ENCODE assay signal across 13 cellular contexts in the genomic region with DNA sequence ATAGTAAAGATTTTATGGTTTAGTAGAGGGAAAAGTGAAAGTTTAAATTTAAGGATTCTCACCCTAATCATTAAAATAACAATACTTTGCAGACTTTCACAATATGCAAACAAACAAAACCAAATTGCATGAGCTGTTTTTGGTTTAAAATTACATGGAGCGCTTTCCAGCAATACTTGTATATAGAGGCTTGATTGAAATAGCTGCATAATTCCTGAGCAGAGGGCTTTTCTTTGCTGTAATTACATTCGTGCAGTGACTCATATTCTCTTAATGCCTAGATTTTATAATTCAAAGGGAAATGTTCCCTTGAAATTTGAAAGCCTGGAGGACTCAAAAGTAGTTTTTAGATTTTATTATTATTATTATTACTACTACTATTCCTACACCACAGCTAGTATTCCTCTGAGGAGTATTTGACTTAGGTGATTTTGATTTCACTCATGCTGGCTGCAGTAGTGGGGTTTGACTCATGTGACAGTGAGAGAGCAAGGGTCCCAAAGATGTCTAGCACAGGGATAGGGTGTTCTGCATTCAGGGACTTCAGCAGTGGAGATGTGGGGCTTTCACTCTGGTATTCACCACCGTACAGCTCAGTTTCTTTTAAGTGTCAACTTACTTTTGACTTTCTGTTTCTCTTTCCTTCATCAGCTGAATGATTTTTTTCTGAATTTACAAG.
DNase-seq lines count a peak whose midpoint lies in the region; ATAC-seq and TF ChIP-seq lines count a peak whose summit lies in the region.
"Had no signal": no experiment of that assay in that cellular context is flagged by ENCODE, and none has a peak within 500 bp of the region (broad histone marks: within the 10 kb centered on the region; RNA-seq: fewer than 3 reads in every experiment).

No MANE protein-coding gene starts in this region.

- no peak overlapping the region for H3K27ac ChIP-seq in right lobe of liver
- no peak overlapping the region for H3K27ac ChIP-seq in A673 (ENCODE audit: low read depth, low read length, poor library complexity, severe bottlenecking)
- H3K27ac ChIP-seq: VCaP had no signal

- no peak for TF ChIP-seq POLR2A in right lobe of liver (IDR thresholded peaks at IDR 0.05)

- H3K36me3 ChIP-seq in right lobe of liver, result no peaks in the 10 kb centered on the region
- H3K36me3 ChIP-seq in A673 (ENCODE audit: insufficient read depth, low read length, poor library complexity, severe bottlenecking), result no peaks in the 10 kb centered on the region

- H3K27ac Mint-ChIP-seq in activated T-cell treated with anti-CD3 and anti-CD28 coated beads, Interleukin-2, amount 50 U/mL, for 24 hours, result no peak overlapping the region
- H3K27ac Mint-ChIP-seq: activated naive CD8-positive, alpha-beta T cell; CD14-positive monocyte; stimulated activated effector memory CD8-positive, alpha-beta T cell treated with anti-CD3 and anti-CD28 coated beads, Interleukin-12 subunit alpha, Interleukin-12 subunit beta, amount 100 ng/mL, for 72 hours had no signal

- H3K4me3 ChIP-seq in right lobe of liver (no peak overlapping the region), A673 (ENCODE audit: low read depth, low read length, poor library complexity, severe bottlenecking) (no peak overlapping the region)

- peak; percentile 80 for ATAC-seq in GM19438 (IDR thresholded peaks at IDR 0.05; ENCODE audit: low read depth, unreplicated experiment)
- peak; percentile 91 for ATAC-seq in HG02798 (IDR thresholded peaks at IDR 0.05; ENCODE audit: poor library complexity, unreplicated experiment)
- ATAC-seq in HG03558 (IDR thresholded peaks at IDR 0.05; ENCODE audit: extremely low read depth, unreplicated experiment), result peak; percentile 63
- ATAC-seq in right lobe of liver, result no peak
- ATAC-seq in sciatic nerve, result no peak
- ATAC-seq: stimulated activated effector memory CD8-positive, alpha-beta T cell treated with anti-CD3 and anti-CD28 coated beads, Interleukin-12 subunit alpha, Interleukin-12 subunit beta, amount 100 ng/mL, for 72 hours had no signal

- POLR2A ChIA-PET in A673 (lab: Charles Lee; ENCODE audit: low non-redundant PET), result interaction anchor here (0.6 kb wide), 1 partner anchor 303 kb away, joined by 10 read pairs; no protein-coding TSS in a partner anchor

- intact Hi-C loops in right lobe of liver (cut with DNase I), result no loop called here
- intact Hi-C loops in sciatic nerve (cut with DNase I), result no loop called here
- intact Hi-C loops in A673 (cut with micrococcal nuclease; ENCODE audit: unreplicated experiment), result no loop called here

- DNase-seq in GM13977 (ENCODE audit: low spot score) (peak; percentile 9), right lobe of liver (no peak), sciatic nerve (ENCODE audit: low spot score) (no peak), A673 (ENCODE audit: low spot score) (no peak)
- DNase-seq in activated T-cell treated with anti-CD3 and anti-CD28 coated beads, Interleukin-2, amount 50 U/mL, for 24 hours, result no peak
- DNase-seq: MV-4-11 had no signal

- WGBS in right lobe of liver (ENCODE audit: insufficient coverage, low coverage, low lambda C conversion rate, missing lambda C conversion rate), result 48% methylated on average over 3 of the region's 3 CpGs

- CTCF ChIA-PET in A673 (lab: Charles Lee), result no interaction called here

- H3K9me3 ChIP-seq in right lobe of liver, result no peaks in the 10 kb centered on the region
- no peaks in the 10 kb centered on the region for H3K9me3 ChIP-seq in A673 (ENCODE audit: low read depth, low read length, poor library complexity, severe bottlenecking)

- H3K4me1 ChIP-seq in right lobe of liver (no peaks in the 10 kb centered on the region), A673 (ENCODE audit: insufficient read depth, low read length, poor library complexity, severe bottlenecking) (no peaks in the 10 kb centered on the region)

- no peaks in the 10 kb centered on the region for H3K9me3 Mint-ChIP-seq in activated T-cell treated with anti-CD3 and anti-CD28 coated beads, Interleukin-2, amount 50 U/mL, for 24 hours

- H3K27me3 ChIP-seq in right lobe of liver, result no peaks in the 10 kb centered on the region
- no peaks in the 10 kb centered on the region for H3K27me3 ChIP-seq in A673 (replicated peaks; ENCODE audit: insufficient read depth, low read depth, low read length, poor library complexity)

- no TSS peak for BruUV-seq in A673 (replicated peaks; lab: Mats Ljungman, UMichigan)

- H3K4me1 Mint-ChIP-seq in activated T-cell treated with anti-CD3 and anti-CD28 coated beads, Interleukin-2, amount 50 U/mL, for 24 hours (ENCODE audit: low read depth), result no peaks in the 10 kb centered on the region
- H3K4me1 Mint-ChIP-seq: CD14-positive monocyte; stimulated activated effector memory CD8-positive, alpha-beta T cell treated with anti-CD3 and anti-CD28 coated beads, Interleukin-12 subunit alpha, Interleukin-12 subunit beta, amount 100 ng/mL, for 72 hours had no signal

- no peaks in the 10 kb centered on the region for H3K27me3 Mint-ChIP-seq in activated T-cell treated with anti-CD3 and anti-CD28 coated beads, Interleukin-2, amount 50 U/mL, for 24 hours
- H3K27me3 Mint-ChIP-seq: activated naive CD8-positive, alpha-beta T cell had no signal

- H3K4me3 Mint-ChIP-seq in activated T-cell treated with anti-CD3 and anti-CD28 coated beads, Interleukin-2, amount 50 U/mL, for 24 hours, result no peak overlapping the region
- H3K4me3 Mint-ChIP-seq: activated naive CD8-positive, alpha-beta T cell; CD14-positive monocyte; stimulated activated effector memory CD8-positive, alpha-beta T cell treated with anti-CD3 and anti-CD28 coated beads, Interleukin-12 subunit alpha, Interleukin-12 subunit beta, amount 100 ng/mL, for 72 hours had no signal

- peaks cover 4% of the 10 kb centered on the region for H3K36me3 Mint-ChIP-seq in activated T-cell treated with anti-CD3 and anti-CD28 coated beads, Interleukin-2, amount 50 U/mL, for 24 hours (ENCODE audit: low read depth)
- H3K36me3 Mint-ChIP-seq: CD14-positive monocyte; stimulated activated effector memory CD8-positive, alpha-beta T cell treated with anti-CD3 and anti-CD28 coated beads, Interleukin-12 subunit alpha, Interleukin-12 subunit beta, amount 100 ng/mL, for 72 hours had no signal

- in situ Hi-C loops in GM13977 (cut with MboI; ENCODE audit: low pct_unique_long_range_greater_than_20kb, low sequenced_read_pairs, unreplicated experiment), result no loop called here

- TF ChIP-seq CTCF in GM13977 (IDR thresholded peaks at IDR 0.05; ENCODE audit: extremely low read depth, insufficient read depth, missing control alignments), result no peak
- no peak for TF ChIP-seq CTCF in right lobe of liver (IDR thresholded peaks at IDR 0.05)
- no peak for TF ChIP-seq CTCF in A673 (conservative IDR thresholded peaks at IDR 0.05; ENCODE audit: low read depth, low read length)

Comparison
In these comparisons a context has a peak if more than half of its experiments do, and no peak if none do; other contexts are left out.
1. ATAC-seq: peak in GM19438 (single experiment), HG02798 (single experiment) and HG03558 (single experiment); none in right lobe of liver (0 of 4) and sciatic nerve (single experiment).